Comparison of ENCODE assay signal across 19 cellular contexts in genomic region chr16:11431915-11432465, GRCh38.
"Had no signal": no experiment of that assay in that cellular context is flagged by ENCODE, and none has a peak within 500 bp of the region (broad histone marks: within the 10 kb centered on the region; RNA-seq: fewer than 3 reads in every experiment).

No MANE protein-coding gene starts in this region.

- H3K9me3 ChIP-seq: psoas muscle, right lobe of liver, transverse colon had no signal

- H3K4me3 ChIP-seq: left lung, psoas muscle, right lobe of liver, transverse colon had no signal

- H3K9me3 Mint-ChIP-seq: activated T-helper 1 cell treated with anti-CD3 and anti-CD28 coated beads, Interleukin-12 subunit alpha, Interleukin-12 subunit beta, Interleukin-2, Interleukin-4 antibody, amounts not matched to agents 30 ng/mL and 10 ng/mL and 1 ng/mL, durations not matched to agents 14 hours and 24 hours and 36 hours; central memory CD8-positive, alpha-beta T cell; nephron progenitor cell had no signal

- H3K27me3 ChIP-seq: left lung, right lobe of liver, transverse colon had no signal

- H3K27ac Mint-ChIP-seq: activated CD8-positive, alpha-beta T cell treated with anti-CD3 and anti-CD28 coated beads, Interleukin-2, amount 10 ng/mL, durations not matched to agents 7 days and 5 days; activated naive CD4-positive, alpha-beta T cell treated with anti-CD3 and anti-CD28 coated beads for 36 hours; activated T-helper 1 cell treated with anti-CD3 and anti-CD28 coated beads, Interleukin-12 subunit alpha, Interleukin-12 subunit beta, Interleukin-2, Interleukin-4 antibody, amounts not matched to agents 30 ng/mL and 10 ng/mL and 1 ng/mL, durations not matched to agents 14 hours and 24 hours and 36 hours; memory B cell; nephron progenitor cell; stimulated activated naive B cell treated with anti-CD40 and anti-IgM and Interleukin-4, amounts not matched to agents 10 μg/mL and 1 μg/mL and 100 μg/mL, for 72 hours; T-cell had no signal

- H3K4me3 Mint-ChIP-seq: activated CD8-positive, alpha-beta T cell treated with anti-CD3 and anti-CD28 coated beads, Interleukin-2, amount 10 ng/mL, durations not matched to agents 7 days and 5 days; activated naive CD4-positive, alpha-beta T cell treated with anti-CD3 and anti-CD28 coated beads for 36 hours; activated T-helper 1 cell treated with anti-CD3 and anti-CD28 coated beads, Interleukin-12 subunit alpha, Interleukin-12 subunit beta, Interleukin-2, Interleukin-4 antibody, amounts not matched to agents 30 ng/mL and 10 ng/mL and 1 ng/mL, durations not matched to agents 14 hours and 24 hours and 36 hours; central memory CD8-positive, alpha-beta T cell; memory B cell; nephron progenitor cell; stimulated activated naive B cell treated with anti-CD40 and anti-IgM and Interleukin-4, amounts not matched to agents 10 μg/mL and 1 μg/mL and 100 μg/mL, for 72 hours; T-cell had no signal

- H3K4me1 Mint-ChIP-seq: central memory CD8-positive, alpha-beta T cell; memory B cell; stimulated activated naive B cell treated with anti-CD40 and anti-IgM and Interleukin-4, amounts not matched to agents 10 μg/mL and 1 μg/mL and 100 μg/mL, for 72 hours; T-cell had no signal

- H3K36me3 ChIP-seq: left lung, right lobe of liver, transverse colon, WERI-Rb-1 had no signal

- H3K27me3 Mint-ChIP-seq: central memory CD8-positive, alpha-beta T cell had no signal

- H3K27ac ChIP-seq: foreskin keratinocyte, left lung, psoas muscle, right lobe of liver, transverse colon, WERI-Rb-1 had no signal

- H3K4me1 ChIP-seq: foreskin keratinocyte, left lung, psoas muscle, right lobe of liver, transverse colon had no signal

- ATAC-seq: activated CD8-positive, alpha-beta T cell treated with anti-CD3 and anti-CD28 coated beads, Interleukin-2, amount 10 ng/mL, durations not matched to agents 7 days and 5 days; foreskin keratinocyte; left lung; psoas muscle; stimulated activated naive B cell treated with anti-CD40 and anti-IgM and Interleukin-4, amounts not matched to agents 10 μg/mL and 1 μg/mL and 100 μg/mL, for 72 hours; T-cell had no signal

- DNase-seq: activated CD4-positive, alpha-beta T cell treated with anti-CD3 and anti-CD28 coated beads for 4 hours; activated CD8-positive, alpha-beta memory T cell treated with anti-CD3 and anti-CD28 coated beads, Interleukin-2, amount 50 U/mL, for 48 hours; activated CD8-positive, alpha-beta T cell treated with anti-CD3 and anti-CD28 coated beads, Interleukin-2, amount 10 ng/mL, durations not matched to agents 7 days and 5 days; activated naive CD4-positive, alpha-beta T cell treated with anti-CD3 and anti-CD28 coated beads for 36 hours; dermis blood vessel endothelial cell; foreskin keratinocyte; islet precursor cell; left lung; nephron progenitor cell; psoas muscle; right lobe of liver; stimulated activated CD4-positive, alpha-beta T cell treated with anti-CD3 and anti-CD28 coated beads, Interleukin-1b, Interleukin-23, amount 100 ng/mL, for 48 hours; stimulated activated naive B cell treated with anti-CD40 and anti-IgM and Interleukin-4, amounts not matched to agents 10 μg/mL and 1 μg/mL and 100 μg/mL, for 72 hours; T-cell; transverse colon; WERI-Rb-1 had no signal
